ENCODE assay signal across 9 cellular contexts in genomic region chr5:72611111-72611724, GRCh38.
DNase-seq lines count a peak whose midpoint lies in the region; ATAC-seq and TF ChIP-seq lines count a peak whose summit lies in the region.
"Had no signal": no experiment of that assay in that cellular context is flagged by ENCODE, and none has a peak within 500 bp of the region (broad histone marks: within the 10 kb centered on the region; RNA-seq: fewer than 3 reads in every experiment).

No MANE protein-coding gene starts in this region.

- no peaks in the 10 kb centered on the region for H3K4me1 ChIP-seq in A673 (ENCODE audit: insufficient read depth, low read length, poor library complexity, severe bottlenecking)
- H3K4me1 ChIP-seq in KMS-11 (ENCODE audit: low read depth, poor library complexity, severe bottlenecking), result no peaks in the 10 kb centered on the region
- H3K4me1 ChIP-seq in upper lobe of right lung, result peaks cover 6% of the 10 kb centered on the region

- no peak overlapping the region for H2AFZ ChIP-seq in KMS-11 (ENCODE audit: low read depth)

- no peaks in the 10 kb centered on the region for H3K9me3 Mint-ChIP-seq in activated T-helper 17 cell treated with anti-CD3 and anti-CD28 coated beads, Interleukin-2, amount 50 U/mL, for 72 hours

- CTCF ChIA-PET in A673 (lab: Charles Lee), result interaction anchor here (1.0 to 1.6 kb wide), 3 partner anchors 11 to 207 kb away, joined by 3 to 4 read pairs (median 3); no protein-coding TSS in a partner anchor

- H3K4me3 ChIP-seq in A673 (ENCODE audit: low read depth, low read length, poor library complexity, severe bottlenecking), result no peak overlapping the region
- H3K4me3 ChIP-seq in KMS-11 (IDR thresholded peaks at IDR 0.05; ENCODE audit: insufficient read depth, low read depth, low read length), result no peak overlapping the region
- no peak overlapping the region for H3K4me3 ChIP-seq in upper lobe of right lung
- H3K4me3 ChIP-seq: skin epidermis had no signal

- no peak overlapping the region for H3K9ac ChIP-seq in KMS-11

- H3K36me3 ChIP-seq in A673 (ENCODE audit: insufficient read depth, low read length, poor library complexity, severe bottlenecking) (no peaks in the 10 kb centered on the region), KMS-11 (ENCODE audit: insufficient read depth) (no peaks in the 10 kb centered on the region), upper lobe of right lung (no peaks in the 10 kb centered on the region)

- H3K27ac Mint-ChIP-seq in activated T-helper 17 cell treated with anti-CD3 and anti-CD28 coated beads, Interleukin-2, amount 50 U/mL, for 72 hours, result no peak overlapping the region

- no peaks in the 10 kb centered on the region for H3K36me3 Mint-ChIP-seq in activated T-helper 17 cell treated with anti-CD3 and anti-CD28 coated beads, Interleukin-2, amount 50 U/mL, for 72 hours (ENCODE audit: low read depth)

- H3K4me1 Mint-ChIP-seq in activated T-helper 17 cell treated with anti-CD3 and anti-CD28 coated beads, Interleukin-2, amount 50 U/mL, for 72 hours, result peaks cover 5% of the 10 kb centered on the region

- H3K27ac ChIP-seq in A673 (ENCODE audit: low read depth, low read length, poor library complexity, severe bottlenecking) (no peak overlapping the region), KMS-11 (no peak overlapping the region), upper lobe of right lung (no peak overlapping the region)
- H3K27ac ChIP-seq: skin epidermis had no signal

- ATAC-seq in GM18909 (IDR thresholded peaks at IDR 0.05; ENCODE audit: poor library complexity, unreplicated experiment) (peak; percentile 76), upper lobe of right lung (peak; percentile 99)
- ATAC-seq in activated T-helper 17 cell treated with anti-CD3 and anti-CD28 coated beads, Interleukin-2, amount 50 U/mL, for 72 hours (replicated peaks), result peak; percentile 77

- no TSS peak for BruUV-seq in A673 (replicated peaks; lab: Mats Ljungman, UMichigan)

- H3K9me3 ChIP-seq in A673 (ENCODE audit: low read depth, low read length, poor library complexity, severe bottlenecking) (no peaks in the 10 kb centered on the region), upper lobe of right lung (no peaks in the 10 kb centered on the region)

- H3K79me2 ChIP-seq in KMS-11 (ENCODE audit: insufficient read depth, low read depth), result no peaks in the 10 kb centered on the region

- no peaks in the 10 kb centered on the region for H4K20me1 ChIP-seq in KMS-11 (ENCODE audit: insufficient read depth)

- H3K27me3 ChIP-seq in A673 (replicated peaks; ENCODE audit: insufficient read depth, low read depth, low read length, poor library complexity) (no peaks in the 10 kb centered on the region), KMS-11 (ENCODE audit: insufficient read depth, low read depth) (no peaks in the 10 kb centered on the region), upper lobe of right lung (no peaks in the 10 kb centered on the region)

- no peak overlapping the region for H3K4me3 Mint-ChIP-seq in activated T-helper 17 cell treated with anti-CD3 and anti-CD28 coated beads, Interleukin-2, amount 50 U/mL, for 72 hours

- DNase-seq in A673 (ENCODE audit: low spot score) (peak; percentile 75), OCI-M1 (lab: John Stamatoyannopoulos, UW) (peak; percentile 80), foreskin melanocyte (peak; percentile 73), nucleus accumbens (lab: John Stamatoyannopoulos, UW) (peak; percentile 10 to 88 (median 71)), upper lobe of right lung (peak; percentile 82)

- H3K27me3 Mint-ChIP-seq in activated T-helper 17 cell treated with anti-CD3 and anti-CD28 coated beads, Interleukin-2, amount 50 U/mL, for 72 hours, result peaks cover 3% of the 10 kb centered on the region

- TF ChIP-seq CTCF in A673 (conservative IDR thresholded peaks at IDR 0.05; ENCODE audit: low read depth, low read length) (peak; percentile 82), KMS-11 (conservative IDR thresholded peaks at IDR 0.05; ENCODE audit: low read depth, low read length) (peak; percentile 94), upper lobe of right lung (IDR thresholded peaks at IDR 0.05) (peak; percentile 94)

- no peak overlapping the region for H3K4me2 ChIP-seq in KMS-11

- intact Hi-C loops in A673 (cut with micrococcal nuclease; ENCODE audit: unreplicated experiment) (no loop called here), upper lobe of right lung (cut with DNase I) (no loop called here)

- POLR2A ChIA-PET in A673 (lab: Charles Lee; ENCODE audit: low non-redundant PET), result interaction anchor here (0.7 to 0.8 kb wide), 2 partner anchors 14 to 238 kb away, joined by 3 to 5 read pairs; no protein-coding TSS in a partner anchor
